Comparison of ENCODE assay signal across 1 cellular context in the genomic region with DNA sequence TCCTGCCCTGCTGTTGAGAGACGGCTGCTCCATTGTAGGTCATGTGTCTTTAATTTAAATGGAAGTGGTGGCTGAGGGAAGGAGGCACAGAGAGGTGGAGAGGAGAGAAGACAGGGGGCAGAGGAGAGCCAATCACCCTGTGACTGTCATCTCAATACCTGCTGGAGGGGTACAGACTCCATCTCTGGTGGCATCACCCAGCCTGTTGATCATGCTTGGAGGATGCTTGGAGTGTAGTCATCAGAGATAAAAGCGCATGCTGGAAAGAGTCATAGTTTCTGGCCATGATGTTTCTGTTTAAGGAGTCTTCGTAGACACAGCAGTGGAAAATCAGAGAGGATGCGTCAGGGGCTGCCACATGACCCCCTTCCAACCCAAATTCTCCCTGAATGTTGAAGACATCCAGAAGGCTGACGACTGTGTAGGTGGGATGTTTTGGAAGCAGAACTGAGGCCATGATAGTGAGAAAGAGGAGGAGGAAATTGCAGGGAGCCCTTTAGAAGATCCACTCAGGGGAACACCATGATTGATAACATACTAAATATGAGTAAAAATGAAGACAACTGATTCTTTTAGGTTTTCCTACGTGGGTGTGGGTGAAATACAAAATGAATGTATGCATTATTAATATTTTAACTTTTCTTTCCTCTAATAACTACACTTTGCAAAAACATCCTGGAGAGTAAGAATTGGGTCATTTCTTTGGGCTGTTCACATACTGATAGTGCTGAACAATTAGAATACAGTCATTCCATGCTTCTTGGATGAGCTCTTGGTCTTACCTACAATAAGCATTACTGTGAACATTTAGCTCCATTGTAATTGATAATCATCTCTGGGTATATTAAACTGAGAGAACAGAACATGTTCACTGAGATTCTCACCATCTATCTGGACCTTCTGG.
TF ChIP-seq lines count a peak whose summit lies in the region.

No MANE protein-coding gene starts in this region.

TF ChIP-seq in IMR-90, 13 proteins besides CTCF, POLR2A, EP300 and RAD21:
- TF ChIP-seq, protein P1, sequence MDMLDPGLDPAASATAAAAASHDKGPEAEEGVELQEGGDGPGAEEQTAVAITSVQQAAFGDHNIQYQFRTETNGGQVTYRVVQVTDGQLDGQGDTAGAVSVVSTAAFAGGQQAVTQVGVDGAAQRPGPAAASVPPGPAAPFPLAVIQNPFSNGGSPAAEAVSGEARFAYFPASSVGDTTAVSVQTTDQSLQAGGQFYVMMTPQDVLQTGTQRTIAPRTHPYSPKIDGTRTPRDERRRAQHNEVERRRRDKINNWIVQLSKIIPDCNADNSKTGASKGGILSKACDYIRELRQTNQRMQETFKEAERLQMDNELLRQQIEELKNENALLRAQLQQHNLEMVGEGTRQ (IDR thresholded peaks at IDR 0.05; ENCODE audit: low read depth, low read length): no peak
- TF ChIP-seq FOS (IDR thresholded peaks at IDR 0.05; ENCODE audit: low read depth, low read length): no peak
- no peak for TF ChIP-seq MXI1 (IDR thresholded peaks at IDR 0.05; ENCODE audit: borderline replicate concordance, low read depth, low read length)
- TF ChIP-seq RCOR1 (IDR thresholded peaks at IDR 0.05; ENCODE audit: insufficient replicate concordance, low read length): no peak
